ENCODE assay signal across 1 cellular context in genomic region chr10:46022978-46023702, GRCh38.
A peak's percentile ranks its signal among the peaks of the same experiment; 100 is the strongest.
TF ChIP-seq lines count a peak whose summit lies in the region.

No MANE protein-coding gene starts in this region.

TF ChIP-seq in IMR-90, 13 proteins besides CTCF, POLR2A, EP300 and RAD21:
- TF ChIP-seq FOS (IDR thresholded peaks at IDR 0.05; ENCODE audit: low read depth, low read length) (peak; percentile 86), USF2 (IDR thresholded peaks at IDR 0.05; ENCODE audit: low read depth, low read length) (0 out of 2 replicates have a peak, but pooled peaks have one; percentile 32), ELK1 (IDR thresholded peaks at IDR 0.05; ENCODE audit: borderline replicate concordance, low read depth, low read length) (no peak), MAZ (IDR thresholded peaks at IDR 0.05; ENCODE audit: borderline replicate concordance, low read depth, low read length) (peak; percentile 99), NFE2L2 (IDR thresholded peaks at IDR 0.05; ENCODE audit: low read depth, low read length) (0 out of 2 replicates have a peak, but pooled peaks have one; percentile 9), RFX5 (IDR thresholded peaks at IDR 0.05; ENCODE audit: low read depth, low read length) (no peak), MXI1 (IDR thresholded peaks at IDR 0.05; ENCODE audit: borderline replicate concordance, low read depth, low read length) (peak; percentile 19; the same call in 1 of the 2 replicates), CHD1 (IDR thresholded peaks at IDR 0.05; ENCODE audit: low read depth, low read length) (no peak), BHLHE40 (IDR thresholded peaks at IDR 0.05; ENCODE audit: low read depth, low read length) (0 out of 2 replicates have a peak, but pooled peaks have one; percentile 27), RCOR1 (IDR thresholded peaks at IDR 0.05; ENCODE audit: insufficient replicate concordance, low read length) (no peak)
